In genomic region chr1:96416690-96417444, GRCh38 we compare ENCODE assay signal across 9 cellular contexts.
A peak's percentile ranks its signal among the peaks of the same experiment; 100 is the strongest.
DNase-seq lines count a peak whose midpoint lies in the region; ATAC-seq, FAIRE-seq and TF ChIP-seq lines count a peak whose summit lies in the region.
"Had no signal": no experiment of that assay in that cellular context is flagged by ENCODE, and none has a peak within 500 bp of the region (broad histone marks: within the 10 kb centered on the region; RNA-seq: fewer than 3 reads in every experiment).

No MANE protein-coding gene starts in this region.

- DNase-seq in tibial nerve (ENCODE audit: low spot score in 2 of 2) (no peak), HTR-8/SVneo (ENCODE audit: insufficient read length, low spot score) (no peak)
- no peak for DNase-seq in stimulated activated naive CD4-positive, alpha-beta T cell (lab: John Stamatoyannopoulos, UW)
- DNase-seq: activated naive CD8-positive, alpha-beta T cell treated with anti-CD3 and anti-CD28 coated beads for 36 hours had no signal

- peak; percentile 99 for ATAC-seq in GM19438 (IDR thresholded peaks at IDR 0.05; ENCODE audit: low read depth, unreplicated experiment)
- peak; percentile 98 for ATAC-seq in HG02981 (IDR thresholded peaks at IDR 0.05; ENCODE audit: unreplicated experiment)
- ATAC-seq in stimulated activated memory B cell treated with anti-CD40 and anti-IgM and Interleukin-4, amounts not matched to agents 10 μg/mL and 1 μg/mL and 100 μg/mL, for 72 hours: peak; percentile 57
- ATAC-seq: Panc1 had no signal

- no peak for FAIRE-seq in HTR-8/SVneo (lab: Jason Lieb, UNC)

- no peak overlapping the region for H3K4me3 Mint-ChIP-seq in stimulated activated memory B cell treated with anti-CD40 and anti-IgM and Interleukin-4, amounts not matched to agents 10 μg/mL and 1 μg/mL and 100 μg/mL, for 72 hours
- H3K4me3 Mint-ChIP-seq: activated naive CD8-positive, alpha-beta T cell treated with anti-CD3 and anti-CD28 coated beads for 36 hours had no signal

- no peaks in the 10 kb centered on the region for H3K27me3 Mint-ChIP-seq in stimulated activated memory B cell treated with anti-CD40 and anti-IgM and Interleukin-4, amounts not matched to agents 10 μg/mL and 1 μg/mL and 100 μg/mL, for 72 hours
- H3K27me3 Mint-ChIP-seq: activated naive CD8-positive, alpha-beta T cell treated with anti-CD3 and anti-CD28 coated beads for 36 hours had no signal

- H3K36me3 Mint-ChIP-seq in stimulated activated memory B cell treated with anti-CD40 and anti-IgM and Interleukin-4, amounts not matched to agents 10 μg/mL and 1 μg/mL and 100 μg/mL, for 72 hours: no peaks in the 10 kb centered on the region
- H3K36me3 Mint-ChIP-seq: activated naive CD8-positive, alpha-beta T cell treated with anti-CD3 and anti-CD28 coated beads for 36 hours had no signal

- H3K27me3 ChIP-seq in tibial nerve: no peaks in the 10 kb centered on the region

- TF ChIP-seq EP300 in tibial nerve (IDR thresholded peaks at IDR 0.05): no peak

- no peak for TF ChIP-seq CTCF in WI38 (IDR thresholded peaks at IDR 0.05; ENCODE audit: low read depth, low read length)
- TF ChIP-seq CTCF in tibial nerve (IDR thresholded peaks at IDR 0.05): no peak

- WGBS in tibial nerve, 2 donors: 59 to 63% methylated on average over 6 of the region's 6 CpGs

- TF ChIP-seq POLR2A in tibial nerve (IDR thresholded peaks at IDR 0.05): no peak

- no peaks in the 10 kb centered on the region for H3K36me3 ChIP-seq in tibial nerve

- no peaks in the 10 kb centered on the region for H3K4me1 Mint-ChIP-seq in stimulated activated memory B cell treated with anti-CD40 and anti-IgM and Interleukin-4, amounts not matched to agents 10 μg/mL and 1 μg/mL and 100 μg/mL, for 72 hours
- H3K4me1 Mint-ChIP-seq: activated naive CD8-positive, alpha-beta T cell treated with anti-CD3 and anti-CD28 coated beads for 36 hours had no signal

- no peaks in the 10 kb centered on the region for H3K9me3 Mint-ChIP-seq in stimulated activated memory B cell treated with anti-CD40 and anti-IgM and Interleukin-4, amounts not matched to agents 10 μg/mL and 1 μg/mL and 100 μg/mL, for 72 hours
- H3K9me3 Mint-ChIP-seq: activated naive CD8-positive, alpha-beta T cell treated with anti-CD3 and anti-CD28 coated beads for 36 hours had no signal

- peak overlapping the region in 1 of 4 donors; percentile 48 for H3K27ac ChIP-seq in tibial nerve

- H3K9me3 ChIP-seq in tibial nerve: no peaks in the 10 kb centered on the region

- H3K27ac Mint-ChIP-seq in stimulated activated memory B cell treated with anti-CD40 and anti-IgM and Interleukin-4, amounts not matched to agents 10 μg/mL and 1 μg/mL and 100 μg/mL, for 72 hours: no peak overlapping the region
- H3K27ac Mint-ChIP-seq: activated naive CD8-positive, alpha-beta T cell treated with anti-CD3 and anti-CD28 coated beads for 36 hours had no signal

- no peaks in the 10 kb centered on the region for H3K4me1 ChIP-seq in tibial nerve

- H3K4me3 ChIP-seq in WI38 (ENCODE audit: low read depth, low read length) (peak overlapping the region; percentile 19; the same call in 1 of the 2 replicates), tibial nerve (no peak overlapping the region)
